8 cellular contexts compared by ENCODE assay signal in genomic region chr6:36442671-36443497, GRCh38. TPM values are rescaled to one million over a fixed set of nuclear protein-coding genes. Genes with fewer than 3 reads are reported as not detected.
A peak's percentile ranks its signal among the peaks of the same experiment; 100 is the strongest.
DNase-seq lines count a peak whose midpoint lies in the region; ATAC-seq lines count a peak whose summit lies in the region.

Gene KCTD20, plus strand, starts transcription at chr6:36443000. Its CDS starts 27,098 bp downstream, at chr6:36470098.
A gene with protein sequence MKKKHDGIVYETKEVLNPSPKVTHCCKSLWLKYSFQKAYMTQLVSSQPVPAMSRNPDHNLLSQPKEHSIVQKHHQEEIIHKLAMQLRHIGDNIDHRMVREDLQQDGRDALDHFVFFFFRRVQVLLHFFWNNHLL (minus strand): TSS chr6:36442854. CDS start chr6:36426082, 16,772 bp downstream.

- peak within 1 kb of the TSS; percentile 69 for H3K4me3 ChIP-seq in naive thymus-derived CD4-positive, alpha-beta T cell (ENCODE audit: low read length)

- peak; percentile 76 for DNase-seq in DMS79 treated with DMSO at 0.1 percent for 48 hours (lab: John Stamatoyannopoulos, UW)
- DNase-seq in KG1 (lab: John Stamatoyannopoulos, UW): peak; percentile 87
- DNase-seq in RKO (ENCODE audit: low spot score): peak; percentile 93
- peak; percentile 86 for DNase-seq in activated T-helper 1 cell treated with anti-CD3 and anti-CD28 coated beads, Interleukin-12 subunit alpha, Interleukin-12 subunit beta, Interleukin-2, Interleukin-4 antibody, amounts not matched to agents 30 ng/mL and 10 ng/mL and 1 ng/mL, durations not matched to agents 14 hours and 24 hours and 36 hours (ENCODE audit: low spot score)
- peak; percentile 89 for DNase-seq in fibroblast of gingiva (ENCODE audit: low read depth)
- DNase-seq in naive thymus-derived CD4-positive, alpha-beta T cell: peak; percentile 78 to 89 (median 83)
- DNase-seq in stimulated activated effector memory CD8-positive, alpha-beta T cell treated with anti-CD3 and anti-CD28 coated beads, Interleukin-12 subunit alpha, Interleukin-12 subunit beta, amount 100 ng/mL, for 72 hours (ENCODE audit: low spot score in 2 of 2): peak; percentile 73 to 92

- H3K27ac ChIP-seq in naive thymus-derived CD4-positive, alpha-beta T cell (ENCODE audit: low read depth, low read length): peak within 1 kb of the TSS; percentile 97

- peaks cover 20 to 31% of the 10 kb centered on the region in 2 donors for H3K4me1 ChIP-seq in naive thymus-derived CD4-positive, alpha-beta T cell (ENCODE audit: control insufficient read depth in 2 of 2, insufficient read depth in 2 of 2, low read length in 2 of 2)

- peak; percentile 70 for ATAC-seq in GM21737 (IDR thresholded peaks at IDR 0.05; ENCODE audit: unreplicated experiment)
- ATAC-seq in naive thymus-derived CD4-positive, alpha-beta T cell: peak; percentile 91
- ATAC-seq in stimulated activated effector memory CD8-positive, alpha-beta T cell treated with anti-CD3 and anti-CD28 coated beads, Interleukin-12 subunit alpha, Interleukin-12 subunit beta, amount 100 ng/mL, for 72 hours: peak; percentile 89

- peaks cover 48% of the 10 kb centered on the region for H3K4me1 Mint-ChIP-seq in activated T-helper 1 cell treated with anti-CD3 and anti-CD28 coated beads, Interleukin-12 subunit alpha, Interleukin-12 subunit beta, Interleukin-2, Interleukin-4 antibody, amounts not matched to agents 30 ng/mL and 10 ng/mL and 1 ng/mL, durations not matched to agents 14 hours and 24 hours and 36 hours (ENCODE audit: low read depth)
- peaks cover 28 to 56% (median 50%) of the 10 kb centered on the region in 7 donors for H3K4me1 Mint-ChIP-seq in naive thymus-derived CD4-positive, alpha-beta T cell
- H3K4me1 Mint-ChIP-seq in stimulated activated effector memory CD8-positive, alpha-beta T cell treated with anti-CD3 and anti-CD28 coated beads, Interleukin-12 subunit alpha, Interleukin-12 subunit beta, amount 100 ng/mL, for 72 hours: peaks cover 33% of the 10 kb centered on the region

- CTCF ChIA-PET in naive thymus-derived CD4-positive, alpha-beta T cell (lab: Charles Lee): interaction anchor here (0.7 to 2.6 kb wide), 3 partner anchors 20 to 733 kb away, joined by 3 to 10 read pairs (median 3); no protein-coding TSS in a partner anchor

- intact Hi-C loops in activated T-helper 1 cell treated with anti-CD3 and anti-CD28 coated beads, Interleukin-12 subunit alpha, Interleukin-12 subunit beta, Interleukin-2, Interleukin-4 antibody, amounts not matched to agents 30 ng/mL and 10 ng/mL and 1 ng/mL, durations not matched to agents 14 hours and 24 hours and 36 hours (cut with micrococcal nuclease): loop anchor here (1.0 to 5.0 kb wide), 5 partner anchors 151 to 416 kb away; partner anchors contain the start of genes MAPK14 and SRSF3
- intact Hi-C loops in naive thymus-derived CD4-positive, alpha-beta T cell (cut with micrococcal nuclease): loop anchor here (1.0 to 10.0 kb wide), 11 partner anchors 20 to 1072 kb away; partner anchors contain the start of genes SRSF3 (in 2 of the 2), STK38 (in 2 of the 2) and BRPF3 (in 1 of the 2)

- H3K36me3 Mint-ChIP-seq in activated T-helper 1 cell treated with anti-CD3 and anti-CD28 coated beads, Interleukin-12 subunit alpha, Interleukin-12 subunit beta, Interleukin-2, Interleukin-4 antibody, amounts not matched to agents 30 ng/mL and 10 ng/mL and 1 ng/mL, durations not matched to agents 14 hours and 24 hours and 36 hours (ENCODE audit: low read depth): peaks cover 6% of the 10 kb centered on the region
- peaks cover 0 to 10% (median 2%) of the 10 kb centered on the region in 5 donors for H3K36me3 Mint-ChIP-seq in naive thymus-derived CD4-positive, alpha-beta T cell
- H3K36me3 Mint-ChIP-seq in stimulated activated effector memory CD8-positive, alpha-beta T cell treated with anti-CD3 and anti-CD28 coated beads, Interleukin-12 subunit alpha, Interleukin-12 subunit beta, amount 100 ng/mL, for 72 hours: peaks cover 17% of the 10 kb centered on the region

- H3K27me3 Mint-ChIP-seq in activated T-helper 1 cell treated with anti-CD3 and anti-CD28 coated beads, Interleukin-12 subunit alpha, Interleukin-12 subunit beta, Interleukin-2, Interleukin-4 antibody, amounts not matched to agents 30 ng/mL and 10 ng/mL and 1 ng/mL, durations not matched to agents 14 hours and 24 hours and 36 hours (ENCODE audit: insufficient read depth): no peaks in the 10 kb centered on the region
- no peaks in the 10 kb centered on the region for H3K27me3 Mint-ChIP-seq in naive thymus-derived CD4-positive, alpha-beta T cell

- H3K4me3 Mint-ChIP-seq in activated T-helper 1 cell treated with anti-CD3 and anti-CD28 coated beads, Interleukin-12 subunit alpha, Interleukin-12 subunit beta, Interleukin-2, Interleukin-4 antibody, amounts not matched to agents 30 ng/mL and 10 ng/mL and 1 ng/mL, durations not matched to agents 14 hours and 24 hours and 36 hours: peak within 1 kb of the TSS; percentile 96
- H3K4me3 Mint-ChIP-seq in naive thymus-derived CD4-positive, alpha-beta T cell: peak within 1 kb of the TSS; percentile 85 to 99 (median 96)
- peak within 1 kb of the TSS; percentile 87 for H3K4me3 Mint-ChIP-seq in stimulated activated effector memory CD8-positive, alpha-beta T cell treated with anti-CD3 and anti-CD28 coated beads, Interleukin-12 subunit alpha, Interleukin-12 subunit beta, amount 100 ng/mL, for 72 hours

- no peaks in the 10 kb centered on the region for H3K27me3 ChIP-seq in naive thymus-derived CD4-positive, alpha-beta T cell (ENCODE audit: control insufficient read depth in 2 of 2, insufficient read depth in 2 of 2, low read length in 2 of 2)

- H3K9me3 Mint-ChIP-seq in activated T-helper 1 cell treated with anti-CD3 and anti-CD28 coated beads, Interleukin-12 subunit alpha, Interleukin-12 subunit beta, Interleukin-2, Interleukin-4 antibody, amounts not matched to agents 30 ng/mL and 10 ng/mL and 1 ng/mL, durations not matched to agents 14 hours and 24 hours and 36 hours: no peaks in the 10 kb centered on the region
- H3K9me3 Mint-ChIP-seq in naive thymus-derived CD4-positive, alpha-beta T cell: no peaks in the 10 kb centered on the region
- no peaks in the 10 kb centered on the region for H3K9me3 Mint-ChIP-seq in stimulated activated effector memory CD8-positive, alpha-beta T cell treated with anti-CD3 and anti-CD28 coated beads, Interleukin-12 subunit alpha, Interleukin-12 subunit beta, amount 100 ng/mL, for 72 hours

- peaks cover 0 to 6% (median 0%) of the 10 kb centered on the region in 3 experiments for H3K36me3 ChIP-seq in naive thymus-derived CD4-positive, alpha-beta T cell (ENCODE audit: control insufficient read depth in 2 of 3, insufficient read depth in 3 of 3, low read length in 3 of 3)

- peak within 1 kb of the TSS; percentile 95 for H3K27ac Mint-ChIP-seq in activated T-helper 1 cell treated with anti-CD3 and anti-CD28 coated beads, Interleukin-12 subunit alpha, Interleukin-12 subunit beta, Interleukin-2, Interleukin-4 antibody, amounts not matched to agents 30 ng/mL and 10 ng/mL and 1 ng/mL, durations not matched to agents 14 hours and 24 hours and 36 hours
- peak within 1 kb of the TSS; percentile 92 to 99 (median 97) for H3K27ac Mint-ChIP-seq in naive thymus-derived CD4-positive, alpha-beta T cell
- H3K27ac Mint-ChIP-seq in stimulated activated effector memory CD8-positive, alpha-beta T cell treated with anti-CD3 and anti-CD28 coated beads, Interleukin-12 subunit alpha, Interleukin-12 subunit beta, amount 100 ng/mL, for 72 hours: peak within 1 kb of the TSS; percentile 92

- POLR2A ChIA-PET in naive thymus-derived CD4-positive, alpha-beta T cell (lab: Charles Lee): interaction anchor here (0.7 to 2.8 kb wide), 12 partner anchors 11 to 161 kb away, joined by 3 to 18 read pairs (median 4); partner anchors contain the start of gene SRSF3

- H3K9me3 ChIP-seq in naive thymus-derived CD4-positive, alpha-beta T cell (ENCODE audit: control insufficient read depth in 2 of 3, low read length in 3 of 3): no peaks in the 10 kb centered on the region

RNA-seq across cellular contexts. Expression of gene KCTD20, which starts in this region (rescaled TPM):
- 62.4 and 62.8 TPM in 2 replicates for total RNA-seq in activated T-helper 1 cell treated with anti-CD3 and anti-CD28 coated beads, Interleukin-12 subunit alpha, Interleukin-12 subunit beta, Interleukin-2, Interleukin-4 antibody, amounts not matched to agents 30 ng/mL and 10 ng/mL and 1 ng/mL, durations not matched to agents 14 hours and 24 hours and 36 hours
- total RNA-seq in naive thymus-derived CD4-positive, alpha-beta T cell: 10 to 100 TPM; 33.0 to 55.8 (median 33.2) TPM
- polyA plus RNA-seq in naive thymus-derived CD4-positive, alpha-beta T cell: 10 to 100 TPM; 27.7 to 29.8 TPM

RNA-seq across cellular contexts. Expression of the second gene that starts in this region (rescaled TPM):
- total RNA-seq in activated T-helper 1 cell treated with anti-CD3 and anti-CD28 coated beads, Interleukin-12 subunit alpha, Interleukin-12 subunit beta, Interleukin-2, Interleukin-4 antibody, amounts not matched to agents 30 ng/mL and 10 ng/mL and 1 ng/mL, durations not matched to agents 14 hours and 24 hours and 36 hours: 0.16 and 0.29 TPM in 2 replicates
- total RNA-seq in naive thymus-derived CD4-positive, alpha-beta T cell: under 1 TPM; 0.15 to 0.64 (median 0.32) TPM
- not detected for polyA plus RNA-seq in naive thymus-derived CD4-positive, alpha-beta T cell

Comparison
In these comparisons a context has a peak if more than half of its experiments do, and no peak if none do; other contexts are left out.
1. Peak in every context shown above with its lines: DNase-seq, ATAC-seq, H3K4me3 ChIP-seq and H3K27ac ChIP-seq.